8 cellular contexts compared by ENCODE assay signal in the genomic region with DNA sequence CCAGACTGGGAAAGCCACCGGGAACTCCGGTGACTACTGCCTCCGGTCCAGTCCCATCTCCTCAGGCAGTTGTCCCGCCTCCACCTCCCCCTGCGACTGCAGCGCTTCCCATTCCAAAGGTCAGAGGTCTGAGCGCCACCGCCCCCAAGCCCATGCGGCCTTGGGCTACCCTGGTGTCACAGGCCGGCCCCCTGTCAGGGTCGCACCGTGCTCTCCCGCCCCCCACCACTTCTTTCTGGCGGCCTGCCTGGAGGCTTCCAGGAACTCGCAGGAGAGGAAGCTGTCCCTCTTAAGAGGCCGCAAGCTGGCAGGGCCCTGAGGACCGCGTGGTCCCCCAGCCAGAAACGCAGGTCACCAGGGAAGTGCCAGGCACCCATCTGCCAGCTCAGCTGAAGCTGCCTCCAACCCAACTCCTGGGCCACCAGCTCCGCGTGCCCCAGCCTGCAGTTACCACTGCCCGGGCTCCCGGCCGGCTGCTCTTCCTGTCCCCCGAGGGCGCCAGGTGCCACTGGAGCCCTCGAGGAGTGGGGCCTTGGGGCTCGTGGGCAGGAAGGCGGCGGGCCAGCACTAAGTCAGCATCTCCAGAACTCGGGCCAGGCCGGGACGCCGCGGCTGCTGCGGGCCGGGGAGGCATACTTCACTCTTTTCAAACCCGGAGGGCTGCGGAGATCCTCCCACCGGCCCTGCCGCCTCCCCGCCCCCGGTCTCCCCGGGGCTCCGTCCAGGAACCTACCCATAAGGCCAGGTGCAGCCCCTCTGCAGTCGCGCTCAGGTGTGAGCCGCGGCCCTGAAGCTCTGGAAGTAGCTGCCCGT.
DNase-seq lines count a peak whose midpoint lies in the region; ATAC-seq and TF ChIP-seq lines count a peak whose summit lies in the region.

No MANE protein-coding gene starts in this region.

- H3K4me3 ChIP-seq in DOHH2 (ENCODE audit: low read length) (peak overlapping the region; percentile 68), astrocyte of the spinal cord (ENCODE audit: low read depth, low read length) (peak overlapping the region; percentile 49), iPS-15b (ENCODE audit: low read depth, low read length) (peak overlapping the region; percentile 81), gastrocnemius medialis (peak overlapping the region; percentile 50 to 63 (median 58))

- peaks cover 13% of the 10 kb centered on the region for H3K4me1 ChIP-seq in DOHH2 (ENCODE audit: control insufficient read depth, low read length)
- H3K4me1 ChIP-seq in iPS-15b (ENCODE audit: control insufficient read depth, insufficient read depth, low read length), result peaks cover 21% of the 10 kb centered on the region
- H3K4me1 ChIP-seq in gastrocnemius medialis, result peaks cover 9 to 14% of the 10 kb centered on the region in 2 donors

- H3K9me2 ChIP-seq in DOHH2 (replicated peaks; ENCODE audit: control insufficient read depth, low read length), result no peaks in the 10 kb centered on the region

- ATAC-seq in HG02763 (IDR thresholded peaks at IDR 0.05; ENCODE audit: unreplicated experiment) (peak; percentile 27), gastrocnemius medialis (peak; percentile 15 to 38), GM21825 (IDR thresholded peaks at IDR 0.05; ENCODE audit: unreplicated experiment) (no peak)

- DNase-seq in RPMI8226, result peak; percentile 74
- DNase-seq in astrocyte of the spinal cord (ENCODE audit: low read depth, low spot score), result peak; percentile 43
- DNase-seq in gastrocnemius medialis, result peak in 1 of 2 donors; percentile 14
- DNase-seq in HEK293T (ENCODE audit: extremely low spot score), result no peak

- in situ Hi-C loops in astrocyte of the spinal cord (cut with HindIII; ENCODE audit: low sequenced_read_pairs), result no loop called here
- in situ Hi-C loops in gastrocnemius medialis (cut with MboI; ENCODE audit: low sequenced_read_pairs in 4 of 4), result no loop called here

- H3F3A ChIP-seq in DOHH2 (ENCODE audit: control insufficient read depth, insufficient read depth), result no peaks in the 10 kb centered on the region

- CTCF ChIA-PET in HEK293T (lab: Yijun Ruan, JAX), result no interaction called here

- H3K9ac ChIP-seq in iPS-15b (ENCODE audit: low read depth, low read length), result peak overlapping the region; percentile 92

- POLR2A ChIA-PET in HEK293T (lab: Yijun Ruan, JAX), result no interaction called here

- no peak overlapping the region for H3K27ac ChIP-seq in DOHH2 (ENCODE audit: low read depth, low read length)
- H3K27ac ChIP-seq in gastrocnemius medialis, result peak overlapping the region; percentile 63 to 78 (median 73)

- TF ChIP-seq POLR2A in gastrocnemius medialis (IDR thresholded peaks at IDR 0.05), result no peak

- H3K9me3 ChIP-seq in DOHH2 (ENCODE audit: control insufficient read depth, insufficient read depth, low read length) (no peaks in the 10 kb centered on the region), iPS-15b (ENCODE audit: control insufficient read depth, insufficient read depth, low read length) (no peaks in the 10 kb centered on the region), gastrocnemius medialis (no peaks in the 10 kb centered on the region)

- H3K79me2 ChIP-seq in DOHH2 (ENCODE audit: control insufficient read depth, low read length), result no peaks in the 10 kb centered on the region

- peak overlapping the region; percentile 75 for H3K4me2 ChIP-seq in DOHH2 (ENCODE audit: low read length)

- intact Hi-C loops in gastrocnemius medialis (cut with DNase I; ENCODE audit: low total_unique reads), result no loop called here

- H3K36me3 ChIP-seq in DOHH2 (ENCODE audit: control insufficient read depth, low read length), result no peaks in the 10 kb centered on the region
- H3K36me3 ChIP-seq in iPS-15b (ENCODE audit: control insufficient read depth, insufficient read depth, low read length), result peaks cover 21% of the 10 kb centered on the region
- H3K36me3 ChIP-seq in gastrocnemius medialis, result peaks cover 2 to 16% of the 10 kb centered on the region in 2 donors

- TF ChIP-seq CTCF in DOHH2 (IDR thresholded peaks at IDR 0.05; ENCODE audit: low read depth, low read length, poor library complexity, severe bottlenecking), result no peak
- no peak for TF ChIP-seq CTCF in astrocyte of the spinal cord (IDR thresholded peaks at IDR 0.05; ENCODE audit: low read depth, low read length)
- no peak for TF ChIP-seq CTCF in gastrocnemius medialis (IDR thresholded peaks at IDR 0.05 in 4 of 5, conservative IDR thresholded peaks at IDR 0.05 in 1 of 5)

- H3K27me3 ChIP-seq in DOHH2 (ENCODE audit: control insufficient read depth, low read length) (peaks cover 24% of the 10 kb centered on the region), iPS-15b (ENCODE audit: control insufficient read depth, insufficient read depth, low read length) (no peaks in the 10 kb centered on the region), gastrocnemius medialis (no peaks in the 10 kb centered on the region)

- H4K20me1 ChIP-seq in DOHH2 (ENCODE audit: control insufficient read depth, insufficient read depth, low read depth, low read length), result no peaks in the 10 kb centered on the region

TF ChIP-seq in HEK293T, 16 proteins besides CTCF, POLR2A, EP300 and RAD21:
- TF ChIP-seq ELF4 (IDR thresholded peaks at IDR 0.05), result no peak
